Comparison of ENCODE assay signal across 30 cellular contexts in the genomic region with DNA sequence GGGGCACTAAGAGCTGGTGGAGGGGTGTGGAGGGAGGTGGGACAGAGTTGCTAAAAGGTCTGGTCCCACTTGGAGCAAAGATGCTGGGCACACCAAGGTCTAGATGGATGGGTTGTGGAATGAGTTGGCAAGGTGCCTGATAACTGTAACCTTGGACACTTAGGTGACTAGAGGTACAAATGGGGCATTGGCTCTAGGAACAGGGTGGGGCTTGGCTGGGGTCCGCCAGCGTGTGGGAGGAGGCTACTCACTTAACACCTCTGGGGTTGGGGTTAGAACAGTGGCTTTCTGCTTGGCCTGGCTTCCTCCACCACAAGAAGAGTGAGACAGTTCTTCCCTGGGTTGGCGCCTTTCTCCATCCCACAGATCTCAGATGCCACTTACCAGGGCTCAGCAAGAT. TPM values are rescaled to one million over a fixed set of nuclear protein-coding genes. Genes with fewer than 3 reads are reported as not detected.
"Had no signal": no experiment of that assay in that cellular context is flagged by ENCODE, and none has a peak within 500 bp of the region (broad histone marks: within the 10 kb centered on the region; RNA-seq: fewer than 3 reads in every experiment).

No MANE protein-coding gene starts in this region.

- DNase-seq: naive thymus-derived CD4-positive, alpha-beta T cell; natural killer cell; occipital lobe; ovary; posterior cingulate gyrus; psoas muscle; right cardiac atrium; right lobe of liver; sigmoid colon; small intestine; stimulated activated CD4-positive, alpha-beta T cell treated with anti-CD3 and anti-CD28 coated beads, Interleukin-15, amount 100 ng/mL, for 24 hours; stimulated activated CD4-positive, alpha-beta T cell treated with anti-CD3 and anti-CD28 coated beads, Interleukin-2, amount 100 ng/mL, for 24 hours; stimulated activated CD4-positive, alpha-beta T cell treated with anti-CD3 and anti-CD28 coated beads, Interleukin-2, amount 100 ng/mL, for 48 hours; stimulated activated CD4-positive, alpha-beta T cell treated with anti-CD3 and anti-CD28 coated beads, Interleukin-4, amount 100 ng/mL, for 24 hours; stimulated activated naive B cell treated with anti-CD40 and anti-IgM and Interleukin-4, amounts not matched to agents 10 μg/mL and 1 μg/mL and 100 μg/mL, for 72 hours; stimulated activated naive CD4-positive, alpha-beta T cell treated with Interleukin-2 at 50 U/mL for 16 hours; stomach; tibial artery; transverse colon; upper lobe of left lung had no signal

- H3K4me2 ChIP-seq: neural progenitor cell had no signal

- H3K27ac ChIP-seq: neural progenitor cell, ovary, parathyroid adenoma, psoas muscle, right lobe of liver, sigmoid colon, stomach, tibial artery, transverse colon, upper lobe of left lung, vagina had no signal

- H3K9me3 Mint-ChIP-seq: naive thymus-derived CD4-positive, alpha-beta T cell; natural killer cell; nephron; stimulated activated effector memory CD8-positive, alpha-beta T cell treated with anti-CD3 and anti-CD28 coated beads, Interleukin-12 subunit alpha, Interleukin-12 subunit beta, amount 100 ng/mL, for 72 hours; stimulated activated naive B cell treated with anti-CD40 and anti-IgM and Interleukin-4, amounts not matched to agents 10 μg/mL and 1 μg/mL and 100 μg/mL, for 72 hours; stimulated activated naive CD8-positive, alpha-beta T cell treated with anti-CD3 and anti-CD28 coated beads, Interleukin-15, Interleukin-2, amounts not matched to agents 100 ng/mL and 50 ng/mL, for 24 hours had no signal

- H2AFZ ChIP-seq: neural progenitor cell, parathyroid adenoma had no signal

- H3K4me1 ChIP-seq: neural progenitor cell, parathyroid adenoma, psoas muscle, right lobe of liver, sigmoid colon, stomach, tibial artery, transverse colon, upper lobe of left lung, vagina had no signal

- FAIRE-seq: small intestine, urothelium cell line had no signal

- H3K27ac Mint-ChIP-seq: natural killer cell; nephron; neural progenitor cell; progenitor cell of endocrine pancreas; stimulated activated effector memory CD8-positive, alpha-beta T cell treated with anti-CD3 and anti-CD28 coated beads, Interleukin-12 subunit alpha, Interleukin-12 subunit beta, amount 100 ng/mL, for 72 hours; stimulated activated naive B cell treated with anti-CD40 and anti-IgM and Interleukin-4, amounts not matched to agents 10 μg/mL and 1 μg/mL and 100 μg/mL, for 72 hours; stimulated activated naive CD8-positive, alpha-beta T cell treated with anti-CD3 and anti-CD28 coated beads, Interleukin-15, Interleukin-2, amounts not matched to agents 100 ng/mL and 50 ng/mL, for 24 hours had no signal

- H3K4me3 ChIP-seq: neural progenitor cell, ovary, psoas muscle, right lobe of liver, sigmoid colon, stomach, tibial artery, transverse colon, upper lobe of left lung, vagina had no signal

- H3K36me3 Mint-ChIP-seq: naive thymus-derived CD4-positive, alpha-beta T cell; natural killer cell; neural progenitor cell; stimulated activated effector memory CD8-positive, alpha-beta T cell treated with anti-CD3 and anti-CD28 coated beads, Interleukin-12 subunit alpha, Interleukin-12 subunit beta, amount 100 ng/mL, for 72 hours; stimulated activated naive B cell treated with anti-CD40 and anti-IgM and Interleukin-4, amounts not matched to agents 10 μg/mL and 1 μg/mL and 100 μg/mL, for 72 hours had no signal

- H3K9ac ChIP-seq: neural progenitor cell, parathyroid adenoma had no signal

- H3K79me2 ChIP-seq: parathyroid adenoma had no signal

- H3K36me3 ChIP-seq: neural progenitor cell, ovary, right lobe of liver, sigmoid colon, stomach, tibial artery, transverse colon, upper lobe of left lung, vagina had no signal

- H3K27me3 ChIP-seq: ovary, right lobe of liver, tibial artery, transverse colon, upper lobe of left lung, vagina had no signal

- ATAC-seq: naive thymus-derived CD4-positive, alpha-beta T cell; natural killer cell; psoas muscle; right cardiac atrium; right lobe of liver; stimulated activated effector memory CD8-positive, alpha-beta T cell treated with anti-CD3 and anti-CD28 coated beads, Interleukin-12 subunit alpha, Interleukin-12 subunit beta, amount 100 ng/mL, for 72 hours; stimulated activated naive B cell treated with anti-CD40 and anti-IgM and Interleukin-4, amounts not matched to agents 10 μg/mL and 1 μg/mL and 100 μg/mL, for 72 hours had no signal

- H3K4me3 Mint-ChIP-seq: naive thymus-derived CD4-positive, alpha-beta T cell; natural killer cell; nephron; neural progenitor cell; stimulated activated effector memory CD8-positive, alpha-beta T cell treated with anti-CD3 and anti-CD28 coated beads, Interleukin-12 subunit alpha, Interleukin-12 subunit beta, amount 100 ng/mL, for 72 hours; stimulated activated naive B cell treated with anti-CD40 and anti-IgM and Interleukin-4, amounts not matched to agents 10 μg/mL and 1 μg/mL and 100 μg/mL, for 72 hours; stimulated activated naive CD8-positive, alpha-beta T cell treated with anti-CD3 and anti-CD28 coated beads, Interleukin-15, Interleukin-2, amounts not matched to agents 100 ng/mL and 50 ng/mL, for 24 hours had no signal

- H3K4me1 Mint-ChIP-seq: nephron; stimulated activated effector memory CD8-positive, alpha-beta T cell treated with anti-CD3 and anti-CD28 coated beads, Interleukin-12 subunit alpha, Interleukin-12 subunit beta, amount 100 ng/mL, for 72 hours had no signal

- H3K9me3 ChIP-seq: ovary, psoas muscle, right lobe of liver, sigmoid colon, stomach, tibial artery, transverse colon, upper lobe of left lung, vagina had no signal

RNA-seq across cellular contexts. Expression of a gene that starts 17.2 kb away (rescaled TPM):
- total RNA-seq: osteoblast, renal cortical epithelial cell had no signal
- polyA plus RNA-seq: naive thymus-derived CD4-positive, alpha-beta T cell had no signal
